Comparison of ENCODE assay signal across 14 cellular contexts in the genomic region with DNA sequence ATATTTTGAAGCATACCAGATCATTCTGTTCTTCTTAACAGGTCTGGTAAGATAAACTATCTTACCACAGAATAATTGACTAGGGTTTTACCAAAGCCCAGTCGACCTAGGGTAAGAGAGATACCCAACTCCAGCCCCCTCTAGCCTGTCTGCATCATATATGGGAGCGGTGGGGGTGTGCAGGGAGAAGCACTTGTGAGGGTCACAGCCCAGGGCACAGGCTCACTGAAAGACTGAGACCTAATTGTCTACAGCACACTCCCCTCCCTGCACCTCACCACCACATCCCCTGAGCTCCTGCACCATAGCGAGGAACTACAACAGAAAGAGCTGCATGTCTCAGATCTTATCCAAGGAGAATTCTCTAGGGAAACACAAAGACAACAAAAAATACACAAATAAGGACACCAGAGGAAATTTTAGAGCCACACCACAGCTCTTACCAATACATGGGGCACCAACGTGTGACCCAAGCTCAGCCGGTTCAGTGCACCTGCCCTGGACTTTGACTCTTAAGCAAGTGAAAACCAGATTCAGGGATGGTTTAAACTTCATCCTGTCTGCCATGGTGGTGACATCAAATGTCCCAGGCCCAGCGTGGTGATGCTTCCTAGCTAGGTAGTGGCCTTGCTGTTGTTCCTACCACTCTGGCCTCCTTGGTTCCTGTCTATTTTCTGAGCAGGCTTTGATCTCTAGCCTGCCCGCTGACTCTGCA.
DNase-seq lines count a peak whose midpoint lies in the region; ATAC-seq and TF ChIP-seq lines count a peak whose summit lies in the region.
"Had no signal": no experiment of that assay in that cellular context is flagged by ENCODE, and none has a peak within 500 bp of the region (broad histone marks: within the 10 kb centered on the region; RNA-seq: fewer than 3 reads in every experiment).

No MANE protein-coding gene starts in this region.

- DNase-seq in NCI-H146 (lab: John Stamatoyannopoulos, UW), result peak; percentile 44
- no peak for DNase-seq in NCI-H146 treated with DMSO at 0.1 percent for 48 hours (lab: John Stamatoyannopoulos, UW; ENCODE audit: unreplicated experiment)
- no peak for DNase-seq in left lobe of liver (ENCODE audit: low spot score)
- DNase-seq in osteocyte (ENCODE audit: extremely low spot score, unreplicated experiment), result peak; percentile 44
- DNase-seq in NCI-H2107 treated with DMSO at 0.1 percent for 48 hours (lab: John Stamatoyannopoulos, UW; ENCODE audit: unreplicated experiment), result no peak
- DNase-seq in COR-L47 (lab: John Stamatoyannopoulos, UW), result no peak
- DNase-seq: 8988T; AML-193; CD8-positive, alpha-beta memory T cell; DMS79 treated with DMSO at 0.1 percent for 48 hours; GDM1; GOT3; H9 had no signal

- no peaks in the 10 kb centered on the region for H3K9me3 Mint-ChIP-seq in osteocyte (ENCODE audit: unreplicated experiment)
- H3K9me3 Mint-ChIP-seq: CD8-positive, alpha-beta memory T cell; H9 had no signal

- ATAC-seq in left lobe of liver (peak; percentile 65), HG03039 (IDR thresholded peaks at IDR 0.05; ENCODE audit: unreplicated experiment) (no peak)

- peaks cover 58% of the 10 kb centered on the region for H3K27me3 Mint-ChIP-seq in osteocyte (ENCODE audit: unreplicated experiment)

- no peak for TF ChIP-seq CTCF in osteocyte (IDR thresholded peaks at IDR 0.05)

- no peak overlapping the region for H3K27ac Mint-ChIP-seq in osteocyte (ENCODE audit: unreplicated experiment)
- H3K27ac Mint-ChIP-seq: H9 had no signal

- no peak overlapping the region for H3K4me3 Mint-ChIP-seq in osteocyte (ENCODE audit: unreplicated experiment)
- H3K4me3 Mint-ChIP-seq: CD8-positive, alpha-beta memory T cell; H9 had no signal

- no peaks in the 10 kb centered on the region for H3K4me1 Mint-ChIP-seq in osteocyte (ENCODE audit: unreplicated experiment)
- H3K4me1 Mint-ChIP-seq: CD8-positive, alpha-beta memory T cell; H9 had no signal

- H3K36me3 Mint-ChIP-seq in osteocyte (ENCODE audit: unreplicated experiment), result no peaks in the 10 kb centered on the region
- H3K36me3 Mint-ChIP-seq: CD8-positive, alpha-beta memory T cell had no signal

Comparison
In these comparisons a context has a peak if more than half of its experiments do, and no peak if none do; other contexts are left out.
1. DNase-seq: peak in NCI-H146 (single experiment) and osteocyte (single experiment); none in NCI-H146 treated with DMSO at 0.1 percent for 48 hours (single experiment), left lobe of liver (single experiment), NCI-H2107 treated with DMSO at 0.1 percent for 48 hours (single experiment) and COR-L47 (single experiment).